ENCODE assay signal across 25 cellular contexts in genomic region chr6:152459245-152459644, GRCh38.
"Had no signal": no experiment of that assay in that cellular context is flagged by ENCODE, and none has a peak within 500 bp of the region (broad histone marks: within the 10 kb centered on the region; RNA-seq: fewer than 3 reads in every experiment).

No MANE protein-coding gene starts in this region.

- H3K4me3 ChIP-seq: breast epithelium, esophagus squamous epithelium, gastrocnemius medialis, left ventricle myocardium inferior, ovary, psoas muscle, right atrium auricular region, stomach, suprapubic skin, tibial nerve had no signal

- H3K9me3 Mint-ChIP-seq: activated CD4-positive, alpha-beta memory T cell treated with anti-CD3 and anti-CD28 coated beads, Interleukin-2, amount 10 ng/mL, durations not matched to agents 7 days and 5 days; activated CD4-positive, alpha-beta T cell treated with anti-CD3 and anti-CD28 coated beads, Interleukin-2, amount 10 ng/mL, durations not matched to agents 24 days and 14 days; activated naive CD4-positive, alpha-beta T cell treated with anti-CD3 and anti-CD28 coated beads for 36 hours; activated naive CD8-positive, alpha-beta T cell treated with anti-CD3 and anti-CD28 coated beads, Interleukin-2, amount 10 ng/mL, durations not matched to agents 7 days and 5 days; activated T-cell treated with anti-CD3 and anti-CD28 coated beads, Interleukin-2, amount 50 U/mL, for 72 hours; central memory CD8-positive, alpha-beta T cell; natural killer cell; stimulated activated memory B cell treated with anti-CD40 and anti-IgM and Interleukin-4, amounts not matched to agents 10 μg/mL and 1 μg/mL and 100 μg/mL, for 72 hours had no signal

- H3K36me3 Mint-ChIP-seq: activated naive CD8-positive, alpha-beta T cell treated with anti-CD3 and anti-CD28 coated beads, Interleukin-2, amount 10 ng/mL, durations not matched to agents 7 days and 5 days; stimulated activated memory B cell treated with anti-CD40 and anti-IgM and Interleukin-4, amounts not matched to agents 10 μg/mL and 1 μg/mL and 100 μg/mL, for 72 hours had no signal

- H3K4me1 ChIP-seq: breast epithelium, esophagus squamous epithelium, gastrocnemius medialis, left ventricle myocardium inferior, psoas muscle, right atrium auricular region, stomach, suprapubic skin, tibial nerve had no signal

- ATAC-seq: activated CD4-positive, CD25-positive, alpha-beta regulatory T cell treated with anti-CD3 and anti-CD28 coated beads, Interleukin-2, amount 50 U/mL, for 24 hours; activated T-cell treated with anti-CD3 and anti-CD28 coated beads, Interleukin-2, amount 50 U/mL, for 72 hours; gastrocnemius medialis; natural killer cell; psoas muscle; stimulated activated memory B cell treated with anti-CD40 and anti-IgM and Interleukin-4, amounts not matched to agents 10 μg/mL and 1 μg/mL and 100 μg/mL, for 72 hours had no signal

- H3K27ac Mint-ChIP-seq: activated CD4-positive, alpha-beta memory T cell treated with anti-CD3 and anti-CD28 coated beads, Interleukin-2, amount 10 ng/mL, durations not matched to agents 7 days and 5 days; activated CD4-positive, alpha-beta T cell treated with anti-CD3 and anti-CD28 coated beads, Interleukin-2, amount 10 ng/mL, durations not matched to agents 24 days and 14 days; activated naive CD4-positive, alpha-beta T cell treated with anti-CD3 and anti-CD28 coated beads for 36 hours; activated naive CD8-positive, alpha-beta T cell treated with anti-CD3 and anti-CD28 coated beads, Interleukin-2, amount 10 ng/mL, durations not matched to agents 7 days and 5 days; activated T-cell treated with anti-CD3 and anti-CD28 coated beads, Interleukin-2, amount 50 U/mL, for 72 hours; stimulated activated memory B cell treated with anti-CD40 and anti-IgM and Interleukin-4, amounts not matched to agents 10 μg/mL and 1 μg/mL and 100 μg/mL, for 72 hours had no signal

- H3K4me3 Mint-ChIP-seq: activated CD4-positive, alpha-beta memory T cell treated with anti-CD3 and anti-CD28 coated beads, Interleukin-2, amount 10 ng/mL, durations not matched to agents 7 days and 5 days; activated CD4-positive, alpha-beta T cell treated with anti-CD3 and anti-CD28 coated beads, Interleukin-2, amount 10 ng/mL, durations not matched to agents 24 days and 14 days; activated naive CD4-positive, alpha-beta T cell treated with anti-CD3 and anti-CD28 coated beads for 36 hours; activated naive CD8-positive, alpha-beta T cell treated with anti-CD3 and anti-CD28 coated beads, Interleukin-2, amount 10 ng/mL, durations not matched to agents 7 days and 5 days; activated T-cell treated with anti-CD3 and anti-CD28 coated beads, Interleukin-2, amount 50 U/mL, for 72 hours; central memory CD8-positive, alpha-beta T cell; natural killer cell; stimulated activated memory B cell treated with anti-CD40 and anti-IgM and Interleukin-4, amounts not matched to agents 10 μg/mL and 1 μg/mL and 100 μg/mL, for 72 hours had no signal

- FAIRE-seq: colon had no signal

- H3K4me1 Mint-ChIP-seq: activated CD4-positive, alpha-beta T cell treated with anti-CD3 and anti-CD28 coated beads, Interleukin-2, amount 10 ng/mL, durations not matched to agents 24 days and 14 days; stimulated activated memory B cell treated with anti-CD40 and anti-IgM and Interleukin-4, amounts not matched to agents 10 μg/mL and 1 μg/mL and 100 μg/mL, for 72 hours had no signal

- H3K36me3 ChIP-seq: breast epithelium, esophagus squamous epithelium, gastrocnemius medialis, ovary, right atrium auricular region, suprapubic skin, tibial nerve had no signal

- H3K27me3 ChIP-seq: breast epithelium, esophagus squamous epithelium, gastrocnemius medialis, ovary, right atrium auricular region, stomach, suprapubic skin, tibial nerve had no signal

- DNase-seq: activated CD4-positive, alpha-beta memory T cell treated with anti-CD3 and anti-CD28 coated beads, Interleukin-2, amount 10 ng/mL, durations not matched to agents 7 days and 5 days; activated CD4-positive, alpha-beta T cell treated with anti-CD3 and anti-CD28 coated beads, Interleukin-2, amount 10 ng/mL, durations not matched to agents 24 days and 14 days; activated effector memory CD4-positive, alpha-beta T cell treated with Interleukin-2 at 50 U/mL for 16 hours; activated naive CD4-positive, alpha-beta T cell treated with anti-CD3 and anti-CD28 coated beads for 36 hours; activated naive CD8-positive, alpha-beta T cell treated with anti-CD3 and anti-CD28 coated beads, Interleukin-2, amount 10 ng/mL, durations not matched to agents 7 days and 5 days; activated T-cell treated with anti-CD3 and anti-CD28 coated beads, Interleukin-2, amount 50 U/mL, for 72 hours; amniotic stem cell; esophagus squamous epithelium; gastrocnemius medialis; hippocampal formation; left ventricle myocardium inferior; natural killer cell; ovary; psoas muscle; stimulated activated CD4-positive, alpha-beta T cell treated with anti-CD3 and anti-CD28 coated beads, Interleukin-1b, Interleukin-23, amount 100 ng/mL, for 48 hours; stomach had no signal

- H3K27ac ChIP-seq: breast epithelium, esophagus squamous epithelium, gastrocnemius medialis, left ventricle myocardium inferior, ovary, psoas muscle, right atrium auricular region, stomach, suprapubic skin, tibial nerve, VCaP had no signal

- H3K27me3 Mint-ChIP-seq: activated CD4-positive, alpha-beta memory T cell treated with anti-CD3 and anti-CD28 coated beads, Interleukin-2, amount 10 ng/mL, durations not matched to agents 7 days and 5 days; central memory CD8-positive, alpha-beta T cell had no signal
